ENCODE assay signal across 5 cellular contexts in the genomic region with DNA sequence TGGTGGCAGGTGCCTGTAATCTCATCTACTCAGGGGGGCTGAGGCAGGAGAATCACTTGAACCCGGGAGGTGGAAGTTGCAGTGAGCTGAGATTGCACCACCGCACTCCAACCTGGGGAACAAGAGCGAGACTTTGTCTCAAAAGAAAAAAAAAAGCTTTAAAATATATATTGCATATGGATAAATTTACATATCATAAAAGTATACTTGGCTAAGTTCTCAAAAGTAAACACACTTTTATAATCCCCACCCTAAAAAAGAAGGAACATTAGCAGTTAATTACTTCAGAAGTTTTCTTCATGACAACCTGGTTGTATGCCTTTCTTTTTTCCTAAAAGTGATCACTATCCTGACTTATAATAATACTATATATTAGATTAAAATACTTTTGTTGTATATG.
"Had no signal": no experiment of that assay in that cellular context is flagged by ENCODE, and none has a peak within 500 bp of the region (broad histone marks: within the 10 kb centered on the region; RNA-seq: fewer than 3 reads in every experiment).

No MANE protein-coding gene starts in this region.

- H3K4me3 ChIP-seq: K562 had no signal

- ATAC-seq: HepG2, K562 had no signal

- DNase-seq: IMR-90, KBM-7, KG1 had no signal
